ENCODE assay signal across 8 cellular contexts in genomic region chr12:13000935-13001724, GRCh38. TPM values are rescaled to one million over a fixed set of nuclear protein-coding genes. Genes with fewer than 3 reads are reported as not detected.
DNase-seq lines count a peak whose midpoint lies in the region; ATAC-seq and TF ChIP-seq lines count a peak whose summit lies in the region.

No MANE protein-coding gene starts in this region.

- peaks cover 10 to 45% (median 18%) of the 10 kb centered on the region in 4 donors for H3K4me1 Mint-ChIP-seq in CD4-positive, CD25-positive, alpha-beta regulatory T cell
- H3K4me1 Mint-ChIP-seq in activated T-cell treated with anti-CD3 and anti-CD28 coated beads, Interleukin-2, amount 50 U/mL, for 24 hours (ENCODE audit: low read depth) = peaks cover 32% of the 10 kb centered on the region

- H3K4me3 ChIP-seq in CD4-positive, CD25-positive, alpha-beta regulatory T cell (ENCODE audit: low read depth, low read length) = peak overlapping the region; percentile 93
- peak overlapping the region; percentile 73 to 80 for H3K4me3 ChIP-seq in stomach smooth muscle (ENCODE audit: low read length in 2 of 2)

- peak overlapping the region; percentile 92 to 98 (median 92) for H3K4me3 Mint-ChIP-seq in CD4-positive, CD25-positive, alpha-beta regulatory T cell
- peak overlapping the region; percentile 83 for H3K4me3 Mint-ChIP-seq in activated T-cell treated with anti-CD3 and anti-CD28 coated beads, Interleukin-2, amount 50 U/mL, for 24 hours

- H3K9me3 Mint-ChIP-seq in CD4-positive, CD25-positive, alpha-beta regulatory T cell = peaks cover 0 to 1% (median 0%) of the 10 kb centered on the region in 7 donors
- no peaks in the 10 kb centered on the region for H3K9me3 Mint-ChIP-seq in activated T-cell treated with anti-CD3 and anti-CD28 coated beads, Interleukin-2, amount 50 U/mL, for 24 hours

- H3K9ac ChIP-seq in stomach smooth muscle (ENCODE audit: low read length in 2 of 2) = peak overlapping the region; percentile 74 to 75

- peak overlapping the region; percentile 78 to 94 (median 89) for H3K27ac Mint-ChIP-seq in CD4-positive, CD25-positive, alpha-beta regulatory T cell
- H3K27ac Mint-ChIP-seq in activated T-cell treated with anti-CD3 and anti-CD28 coated beads, Interleukin-2, amount 50 U/mL, for 24 hours = peak overlapping the region; percentile 88

- peak; percentile 23 to 60 (median 57) for DNase-seq in CD4-positive, CD25-positive, alpha-beta regulatory T cell
- DNase-seq in NCI-H69 (lab: John Stamatoyannopoulos, UW) (peak; percentile 72), erythroblast (lab: John Stamatoyannopoulos, UW) (peak; percentile 79 to 86), midbrain (lab: John Stamatoyannopoulos, UW) (peak; percentile 81)
- peak; percentile 69 for DNase-seq in activated T-cell treated with anti-CD3 and anti-CD28 coated beads, Interleukin-2, amount 50 U/mL, for 24 hours

- H3K36me3 Mint-ChIP-seq in CD4-positive, CD25-positive, alpha-beta regulatory T cell = no peaks in the 10 kb centered on the region
- peaks cover 1% of the 10 kb centered on the region for H3K36me3 Mint-ChIP-seq in activated T-cell treated with anti-CD3 and anti-CD28 coated beads, Interleukin-2, amount 50 U/mL, for 24 hours (ENCODE audit: low read depth)

- no peaks in the 10 kb centered on the region for H3K9me3 ChIP-seq in CD4-positive, CD25-positive, alpha-beta regulatory T cell (ENCODE audit: control insufficient read depth in 2 of 2, low read length in 2 of 2)
- H3K9me3 ChIP-seq in stomach smooth muscle (ENCODE audit: control insufficient read depth in 2 of 2, low read length in 2 of 2) = no peaks in the 10 kb centered on the region

- H3K4me1 ChIP-seq in CD4-positive, CD25-positive, alpha-beta regulatory T cell (ENCODE audit: control insufficient read depth, insufficient read depth, low read length, poor library complexity, severe bottlenecking) = peaks cover 21% of the 10 kb centered on the region
- H3K4me1 ChIP-seq in stomach smooth muscle (ENCODE audit: control insufficient read depth, insufficient read depth, low read length) = peaks cover 24% of the 10 kb centered on the region

- TF ChIP-seq POLR2A in erythroblast (IDR thresholded peaks at IDR 0.05; ENCODE audit: low read length) = no peak

- H3K36me3 ChIP-seq in CD4-positive, CD25-positive, alpha-beta regulatory T cell (ENCODE audit: control insufficient read depth, insufficient read depth, low read length) = no peaks in the 10 kb centered on the region
- H3K36me3 ChIP-seq in stomach smooth muscle (ENCODE audit: control insufficient read depth in 2 of 2, insufficient read depth in 2 of 2, low read length in 2 of 2) = no peaks in the 10 kb centered on the region

- H3K27ac ChIP-seq in CD4-positive, CD25-positive, alpha-beta regulatory T cell (ENCODE audit: insufficient read depth, low read length, poor library complexity, severe bottlenecking) = peak overlapping the region; percentile 79
- H3K27ac ChIP-seq in stomach smooth muscle (ENCODE audit: low read length) = peak overlapping the region; percentile 76

- H3K27me3 Mint-ChIP-seq in CD4-positive, CD25-positive, alpha-beta regulatory T cell = no peaks in the 10 kb centered on the region
- H3K27me3 Mint-ChIP-seq in activated T-cell treated with anti-CD3 and anti-CD28 coated beads, Interleukin-2, amount 50 U/mL, for 24 hours = peaks cover 22% of the 10 kb centered on the region

- ATAC-seq in CD4-positive, CD25-positive, alpha-beta regulatory T cell (ENCODE audit: low read depth in 2 of 2) = peak; percentile 4 to 9
- peak; percentile 33 for ATAC-seq in GM21723 (IDR thresholded peaks at IDR 0.05; ENCODE audit: unreplicated experiment)
- ATAC-seq in GM18909 (IDR thresholded peaks at IDR 0.05; ENCODE audit: poor library complexity, unreplicated experiment) = no peak

- peaks cover 5% of the 10 kb centered on the region for H3K27me3 ChIP-seq in CD4-positive, CD25-positive, alpha-beta regulatory T cell (ENCODE audit: control insufficient read depth, insufficient read depth, low read length)
- no peaks in the 10 kb centered on the region for H3K27me3 ChIP-seq in stomach smooth muscle (ENCODE audit: control insufficient read depth in 1 of 2, insufficient read depth in 2 of 2, low read length in 2 of 2)

RNA-seq across cellular contexts. Expression of gene HEBP1, which starts 1.1 kb away (rescaled TPM):
- 12.1 TPM for total RNA-seq in CD4-positive, CD25-positive, alpha-beta regulatory T cell
- polyA plus RNA-seq in CD4-positive, CD25-positive, alpha-beta regulatory T cell = 10 to 100 TPM; 18.4 to 26.3 (median 21.8) TPM

RNA-seq across cellular contexts. Expression of gene FAM234B, which starts 43.1 kb away (rescaled TPM):
- total RNA-seq in CD4-positive, CD25-positive, alpha-beta regulatory T cell = 4.5 TPM
- 1 to 10 TPM; 1.3 to 3.0 (median 2.1) TPM for polyA plus RNA-seq in CD4-positive, CD25-positive, alpha-beta regulatory T cell

RNA-seq across cellular contexts. Expression of gene GPRC5D, which starts 49.2 kb away (rescaled TPM):
- total RNA-seq in CD4-positive, CD25-positive, alpha-beta regulatory T cell = not detected
- 1 to 10 TPM in 3 of 4 donors, not detected in 1; 1.1 to 1.5 (median 1.3) TPM for polyA plus RNA-seq in CD4-positive, CD25-positive, alpha-beta regulatory T cell
